ENCODE assay signal across 26 cellular contexts in the genomic region with DNA sequence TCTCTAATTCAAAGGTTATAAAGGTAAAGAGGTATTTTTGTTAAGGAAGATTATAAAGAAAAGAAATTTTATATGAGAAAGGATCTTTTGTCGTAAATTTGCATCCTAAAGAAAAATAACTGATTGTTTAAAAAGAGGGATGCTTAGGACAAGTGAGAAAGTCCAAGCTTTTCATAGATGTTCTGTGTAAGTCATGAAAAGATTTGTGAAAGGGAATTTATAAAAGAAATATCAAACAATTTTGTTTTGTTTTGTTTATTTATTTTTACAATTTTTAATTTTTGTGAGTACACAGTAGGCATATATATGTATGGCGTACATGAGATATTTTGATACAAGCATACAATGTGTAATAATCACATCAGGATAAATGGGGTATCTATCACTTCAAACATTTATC.
"Had no signal": no experiment of that assay in that cellular context is flagged by ENCODE, and none has a peak within 500 bp of the region (broad histone marks: within the 10 kb centered on the region; RNA-seq: fewer than 3 reads in every experiment).

No MANE protein-coding gene starts in this region.

- H3K9me3 ChIP-seq: colonic mucosa, esophagus muscularis mucosa, gastroesophageal sphincter, lower lobe of right lung, mucosa of descending colon had no signal

- H3K9me3 Mint-ChIP-seq: immature natural killer cell had no signal

- H3K4me1 ChIP-seq: colonic mucosa had no signal

- H3K27me3 Mint-ChIP-seq: naive B cell had no signal

- H3K27me3 ChIP-seq: colonic mucosa, dorsolateral prefrontal cortex, esophagus muscularis mucosa, foreskin keratinocyte, gastroesophageal sphincter, heart left ventricle, hepatocyte had no signal

- H3K79me2 ChIP-seq: hepatocyte had no signal

- DNase-seq: colonic mucosa; cortex of kidney; dermis blood vessel endothelial cell; dorsolateral prefrontal cortex; effector CD4-positive, alpha-beta T cell; effector memory CD4-positive, alpha-beta T cell; foreskin keratinocyte; heart left ventricle; hypothalamus; immature natural killer cell; kidney glomerular epithelial cell; left colon; left ventricle myocardium superior; lower lobe of right lung; mesenchymal stem cell; mucosa of descending colon; naive B cell; naive thymus-derived CD8-positive, alpha-beta T cell had no signal

- H2AFZ ChIP-seq: hepatocyte had no signal

- H3K4me3 ChIP-seq: colonic mucosa, dorsolateral prefrontal cortex, esophagus muscularis mucosa, gastroesophageal sphincter, heart left ventricle, hepatocyte, lower lobe of right lung, mucosa of descending colon had no signal

- FAIRE-seq: endothelial cell of umbilical vein, frontal cortex, kidney had no signal

- H3K4me3 Mint-ChIP-seq: immature natural killer cell; mesothelial cell of epicardium; naive B cell; naive thymus-derived CD8-positive, alpha-beta T cell had no signal

- H3K4me2 ChIP-seq: hepatocyte had no signal

- H3K27ac Mint-ChIP-seq: mesothelial cell of epicardium; naive thymus-derived CD8-positive, alpha-beta T cell had no signal

- H3K27ac ChIP-seq: colonic mucosa, dorsolateral prefrontal cortex, esophagus muscularis mucosa, foreskin keratinocyte, gastroesophageal sphincter, heart left ventricle, hepatocyte, lower lobe of right lung had no signal

- ATAC-seq: foreskin keratinocyte; gastroesophageal sphincter; heart left ventricle; left colon; left lobe of liver; left ventricle myocardium superior; lower lobe of right lung; mucosa of descending colon; naive thymus-derived CD8-positive, alpha-beta T cell had no signal

- H3K36me3 ChIP-seq: colonic mucosa, esophagus muscularis mucosa, gastroesophageal sphincter, heart left ventricle, lower lobe of right lung had no signal
